Comparison of ENCODE assay signal across 8 cellular contexts in genomic region chr4:164956766-164957643, GRCh38. TPM values are rescaled to one million over a fixed set of nuclear protein-coding genes. Genes with fewer than 3 reads are reported as not detected.
DNase-seq lines count a peak whose midpoint lies in the region; ATAC-seq and TF ChIP-seq lines count a peak whose summit lies in the region.

No MANE protein-coding gene starts in this region.

- H3K9me3 Mint-ChIP-seq in activated CD4-positive, alpha-beta memory T cell treated with anti-CD3 and anti-CD28 coated beads, Interleukin-2, amount 10 ng/mL, durations not matched to agents 7 days and 5 days, result peaks cover 6% of the 10 kb centered on the region
- peaks cover 5% of the 10 kb centered on the region for H3K9me3 Mint-ChIP-seq in memory B cell

- in situ Hi-C loops in GM13976 (cut with MboI; ENCODE audit: low sequenced_read_pairs, unreplicated experiment), result no loop called here

- peaks cover 10% of the 10 kb centered on the region for H3K36me3 Mint-ChIP-seq in activated CD4-positive, alpha-beta memory T cell treated with anti-CD3 and anti-CD28 coated beads, Interleukin-2, amount 10 ng/mL, durations not matched to agents 7 days and 5 days (ENCODE audit: low read depth)
- H3K36me3 Mint-ChIP-seq in memory B cell, result peaks cover 9% of the 10 kb centered on the region

- DNase-seq in GM13976 (ENCODE audit: low spot score), result peak; percentile 93
- peak; percentile 78 for DNase-seq in NCI-H2171 treated with DMSO at 0.1 percent for 48 hours (lab: John Stamatoyannopoulos, UW)
- DNase-seq in activated CD4-positive, alpha-beta memory T cell treated with anti-CD3 and anti-CD28 coated beads, Interleukin-2, amount 10 ng/mL, durations not matched to agents 7 days and 5 days, result peak; percentile 84
- DNase-seq in effector CD4-positive, alpha-beta T cell, result peak; percentile 50
- peak; percentile 66 to 69 for DNase-seq in memory B cell (ENCODE audit: low spot score in 2 of 2)
- peak; percentile 49 for DNase-seq in stimulated activated CD8-positive, alpha-beta memory T cell treated with anti-CD3 and anti-CD28 coated beads, Interleukin-12 subunit alpha, Interleukin-12 subunit beta, amount 100 ng/mL, for 1 hour (ENCODE audit: low read depth)
- no peak for DNase-seq in OCI-M2 (lab: John Stamatoyannopoulos, UW; ENCODE audit: unreplicated experiment)

- no peak for TF ChIP-seq CTCF in GM13976 (IDR thresholded peaks at IDR 0.05; ENCODE audit: borderline replicate concordance, control extremely low read depth, extremely low read depth, insufficient read depth, missing control alignments)

- H3K4me1 Mint-ChIP-seq in activated CD4-positive, alpha-beta memory T cell treated with anti-CD3 and anti-CD28 coated beads, Interleukin-2, amount 10 ng/mL, durations not matched to agents 7 days and 5 days, result peaks cover 25% of the 10 kb centered on the region
- peaks cover 11% of the 10 kb centered on the region for H3K4me1 Mint-ChIP-seq in memory B cell

- H3K27ac Mint-ChIP-seq in activated CD4-positive, alpha-beta memory T cell treated with anti-CD3 and anti-CD28 coated beads, Interleukin-2, amount 10 ng/mL, durations not matched to agents 7 days and 5 days, result peak overlapping the region; percentile 59
- H3K27ac Mint-ChIP-seq in memory B cell, result peak overlapping the region; percentile 62

- peak; percentile 100 for ATAC-seq in HG02798 (IDR thresholded peaks at IDR 0.05; ENCODE audit: poor library complexity, unreplicated experiment)
- peak; percentile 100 for ATAC-seq in memory B cell (ENCODE audit: low read depth)

- H3K27me3 Mint-ChIP-seq in activated CD4-positive, alpha-beta memory T cell treated with anti-CD3 and anti-CD28 coated beads, Interleukin-2, amount 10 ng/mL, durations not matched to agents 7 days and 5 days, result no peaks in the 10 kb centered on the region
- peaks cover 4% of the 10 kb centered on the region for H3K27me3 Mint-ChIP-seq in memory B cell

- CTCF ChIA-PET in activated CD4-positive, alpha-beta memory T cell treated with anti-CD3 and anti-CD28 coated beads, Interleukin-2, amount 10 ng/mL, durations not matched to agents 7 days and 5 days (lab: Charles Lee), result interaction anchor here (0.8 to 1.7 kb wide), 3 partner anchors 15 to 1406 kb away, joined by 3 to 5 read pairs (median 3); partner anchors contain the start of gene TRIM61

- POLR2A ChIA-PET in activated CD4-positive, alpha-beta memory T cell treated with anti-CD3 and anti-CD28 coated beads, Interleukin-2, amount 10 ng/mL, durations not matched to agents 7 days and 5 days (lab: Charles Lee), result interaction anchor here (2.2 kb wide), 1 partner anchor 20 kb away, joined by 9 read pairs; the partner anchor contains the start of gene TRIM61

- H3K4me3 Mint-ChIP-seq in activated CD4-positive, alpha-beta memory T cell treated with anti-CD3 and anti-CD28 coated beads, Interleukin-2, amount 10 ng/mL, durations not matched to agents 7 days and 5 days, result peak overlapping the region; percentile 89
- peak overlapping the region; percentile 88 for H3K4me3 Mint-ChIP-seq in memory B cell

RNA-seq across cellular contexts. Expression of gene TRIM61, which starts 20.5 kb away (rescaled TPM):
- total RNA-seq in activated CD4-positive, alpha-beta memory T cell treated with anti-CD3 and anti-CD28 coated beads, Interleukin-2, amount 10 ng/mL, durations not matched to agents 7 days and 5 days, result 1 to 10 TPM; 1.0 to 1.1 TPM
